3 cellular contexts compared by ENCODE assay signal in genomic region chr2:162608901-162609300, GRCh38.
A peak's percentile ranks its signal among the peaks of the same experiment; 100 is the strongest.
TF ChIP-seq lines count a peak whose summit lies in the region.

No MANE protein-coding gene starts in this region.

TF ChIP-seq in A549, 52 proteins besides CTCF, POLR2A, EP300 and RAD21:
- no peak for TF ChIP-seq FOSL2 (IDR thresholded peaks at IDR 0.05)
- TF ChIP-seq FOSL2 (CRISPR knock-in tag; IDR thresholded peaks at IDR 0.05): no peak
- no peak for TF ChIP-seq KDM5A (IDR thresholded peaks at IDR 0.05)
- peak; percentile 78 for TF ChIP-seq MAFK (IDR thresholded peaks at IDR 0.05; ENCODE audit: partially characterized antibody)
- TF ChIP-seq, protein P1, sequence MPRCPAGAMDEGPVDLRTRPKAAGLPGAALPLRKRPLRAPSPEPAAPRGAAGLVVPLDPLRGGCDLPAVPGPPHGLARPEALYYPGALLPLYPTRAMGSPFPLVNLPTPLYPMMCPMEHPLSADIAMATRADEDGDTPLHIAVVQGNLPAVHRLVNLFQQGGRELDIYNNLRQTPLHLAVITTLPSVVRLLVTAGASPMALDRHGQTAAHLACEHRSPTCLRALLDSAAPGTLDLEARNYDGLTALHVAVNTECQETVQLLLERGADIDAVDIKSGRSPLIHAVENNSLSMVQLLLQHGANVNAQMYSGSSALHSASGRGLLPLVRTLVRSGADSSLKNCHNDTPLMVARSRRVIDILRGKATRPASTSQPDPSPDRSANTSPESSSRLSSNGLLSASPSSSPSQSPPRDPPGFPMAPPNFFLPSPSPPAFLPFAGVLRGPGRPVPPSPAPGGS (IDR thresholded peaks at IDR 0.05): no peak
- TF ChIP-seq CHD4 (IDR thresholded peaks at IDR 0.05; ENCODE audit: borderline replicate concordance): no peak
- no peak for TF ChIP-seq RARB (CRISPR knock-in tag; IDR thresholded peaks at IDR 0.05)
- no peak for TF ChIP-seq SMC3 (IDR thresholded peaks at IDR 0.05)
- no peak for TF ChIP-seq HOXB5 (CRISPR knock-in tag; IDR thresholded peaks at IDR 0.05)
TF ChIP-seq in A549: peak in this region for 1.

TF ChIP-seq in IMR-90, 13 proteins besides CTCF, POLR2A, EP300 and RAD21:
- TF ChIP-seq CHD1 (IDR thresholded peaks at IDR 0.05; ENCODE audit: low read depth, low read length) (no peak), MAFK (IDR thresholded peaks at IDR 0.05; ENCODE audit: low read depth, low read length) (peak; percentile 61), MAZ (IDR thresholded peaks at IDR 0.05; ENCODE audit: borderline replicate concordance, low read depth, low read length) (no peak)
- TF ChIP-seq, protein P2, sequence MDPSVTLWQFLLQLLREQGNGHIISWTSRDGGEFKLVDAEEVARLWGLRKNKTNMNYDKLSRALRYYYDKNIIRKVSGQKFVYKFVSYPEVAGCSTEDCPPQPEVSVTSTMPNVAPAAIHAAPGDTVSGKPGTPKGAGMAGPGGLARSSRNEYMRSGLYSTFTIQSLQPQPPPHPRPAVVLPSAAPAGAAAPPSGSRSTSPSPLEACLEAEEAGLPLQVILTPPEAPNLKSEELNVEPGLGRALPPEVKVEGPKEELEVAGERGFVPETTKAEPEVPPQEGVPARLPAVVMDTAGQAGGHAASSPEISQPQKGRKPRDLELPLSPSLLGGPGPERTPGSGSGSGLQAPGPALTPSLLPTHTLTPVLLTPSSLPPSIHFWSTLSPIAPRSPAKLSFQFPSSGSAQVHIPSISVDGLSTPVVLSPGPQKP (IDR thresholded peaks at IDR 0.05; ENCODE audit: borderline replicate concordance, low read depth, low read length): no peak

TF ChIP-seq in H1, 55 proteins besides CTCF, POLR2A, EP300 and RAD21:
- TF ChIP-seq EZH2 (IDR thresholded peaks at IDR 0.05; ENCODE audit: low read depth, low read length, severe bottlenecking) (no peak), HDAC6 (IDR thresholded peaks at IDR 0.05; ENCODE audit: low read depth, low read length) (no peak), MAFK (IDR thresholded peaks at IDR 0.05; ENCODE audit: low read depth, low read length) (0 out of 2 replicates have a peak, but pooled peaks have one; percentile 7), CHD7 (IDR thresholded peaks at IDR 0.05; ENCODE audit: insufficient replicate concordance, low read length) (no peak), SAP30 (IDR thresholded peaks at IDR 0.05; ENCODE audit: insufficient read depth, insufficient replicate concordance, low read length) (no peak)
